Comparison of ENCODE assay signal across 24 cellular contexts in the genomic region with DNA sequence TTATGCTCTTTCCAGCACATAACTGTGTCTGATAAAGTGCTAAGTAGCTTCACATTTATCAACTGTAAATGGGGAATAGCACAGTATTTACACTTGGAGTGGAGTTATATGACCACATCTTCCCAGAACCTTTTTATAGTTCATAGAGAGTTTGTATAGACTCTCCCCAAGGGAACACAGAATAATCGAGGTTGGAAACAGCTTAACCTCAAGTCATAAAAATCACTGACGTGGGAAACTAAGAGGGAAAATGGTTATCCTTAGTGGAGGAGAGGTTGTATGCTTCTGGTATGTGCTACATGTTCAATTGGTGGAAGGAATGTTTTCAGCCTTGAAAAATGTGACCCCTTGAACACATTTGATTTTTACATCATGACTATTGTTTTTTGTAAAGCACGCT.
"Had no signal": no experiment of that assay in that cellular context is flagged by ENCODE, and none has a peak within 500 bp of the region (broad histone marks: within the 10 kb centered on the region; RNA-seq: fewer than 3 reads in every experiment).

No MANE protein-coding gene starts in this region.

- H3K4me1 ChIP-seq: esophagus muscularis mucosa had no signal

- ATAC-seq: gastrocnemius medialis; left cardiac atrium; natural killer cell; sciatic nerve; stimulated activated naive B cell treated with anti-CD40 and anti-IgM and Interleukin-4, amounts not matched to agents 10 μg/mL and 1 μg/mL and 100 μg/mL, for 72 hours; stimulated activated naive CD8-positive, alpha-beta T cell treated with anti-CD3 and anti-CD28 coated beads, Interleukin-15, amount 100 ng/mL, for 72 hours had no signal

- DNase-seq: effector memory CD4-positive, alpha-beta T cell; gastrocnemius medialis; heart right ventricle; hypothalamus; left cardiac atrium; mammary epithelial cell; natural killer cell; occipital lobe; pancreas; retina; stimulated activated CD4-positive, alpha-beta T cell treated with anti-CD3 and anti-CD28 coated beads, Interleukin-2, amount 100 ng/mL, for 24 hours; stimulated activated CD4-positive, alpha-beta T cell treated with anti-CD3 and anti-CD28 coated beads, Interleukin-4, amount 100 ng/mL, for 4 hours; stimulated activated naive B cell treated with anti-CD40 and anti-IgM and Interleukin-4, amounts not matched to agents 10 μg/mL and 1 μg/mL and 100 μg/mL, for 72 hours; stimulated activated naive CD8-positive, alpha-beta T cell treated with anti-CD3 and anti-CD28 coated beads, Interleukin-15, amount 100 ng/mL, for 72 hours; substantia nigra; transverse colon had no signal

- H3K27me3 Mint-ChIP-seq: central memory CD8-positive, alpha-beta T cell; progenitor cell of endocrine pancreas; stimulated activated naive B cell treated with anti-CD40 and anti-IgM and Interleukin-4, amounts not matched to agents 10 μg/mL and 1 μg/mL and 100 μg/mL, for 72 hours; stimulated activated naive CD8-positive, alpha-beta T cell treated with anti-CD3 and anti-CD28 coated beads, Interleukin-15, amount 100 ng/mL, for 72 hours had no signal

- H3K4me3 ChIP-seq: esophagus muscularis mucosa, heart right ventricle, skin epidermis, thoracic aorta, transverse colon had no signal

- H3K9me3 ChIP-seq: esophagus muscularis mucosa, gastrocnemius medialis, heart right ventricle, pancreas, thoracic aorta, transverse colon had no signal

- H3K36me3 ChIP-seq: esophagus muscularis mucosa, gastrocnemius medialis, heart right ventricle, pancreas, thoracic aorta, transverse colon had no signal

- H3K4me3 Mint-ChIP-seq: central memory CD8-positive, alpha-beta T cell; natural killer cell; stimulated activated naive B cell treated with anti-CD40 and anti-IgM and Interleukin-4, amounts not matched to agents 10 μg/mL and 1 μg/mL and 100 μg/mL, for 72 hours; stimulated activated naive CD8-positive, alpha-beta T cell treated with anti-CD3 and anti-CD28 coated beads, Interleukin-15, amount 100 ng/mL, for 72 hours had no signal

- H3K27me3 ChIP-seq: esophagus muscularis mucosa, gastrocnemius medialis, heart right ventricle, pancreas, transverse colon had no signal

- H3K36me3 Mint-ChIP-seq: natural killer cell; stimulated activated naive B cell treated with anti-CD40 and anti-IgM and Interleukin-4, amounts not matched to agents 10 μg/mL and 1 μg/mL and 100 μg/mL, for 72 hours had no signal

- H3K27ac ChIP-seq: esophagus muscularis mucosa, heart right ventricle, skin epidermis, thoracic aorta had no signal

- H3K4me1 Mint-ChIP-seq: central memory CD8-positive, alpha-beta T cell; natural killer cell; stimulated activated naive B cell treated with anti-CD40 and anti-IgM and Interleukin-4, amounts not matched to agents 10 μg/mL and 1 μg/mL and 100 μg/mL, for 72 hours; stimulated activated naive CD8-positive, alpha-beta T cell treated with anti-CD3 and anti-CD28 coated beads, Interleukin-15, amount 100 ng/mL, for 72 hours had no signal

- FAIRE-seq: endometrium, islet of Langerhans, pancreas had no signal

- H3K27ac Mint-ChIP-seq: natural killer cell; progenitor cell of endocrine pancreas; stimulated activated naive B cell treated with anti-CD40 and anti-IgM and Interleukin-4, amounts not matched to agents 10 μg/mL and 1 μg/mL and 100 μg/mL, for 72 hours; stimulated activated naive CD8-positive, alpha-beta T cell treated with anti-CD3 and anti-CD28 coated beads, Interleukin-15, amount 100 ng/mL, for 72 hours had no signal
